In genomic region chr1:230308039-230308438, GRCh38 we compare ENCODE assay signal across 10 cellular contexts.
DNase-seq lines count a peak whose midpoint lies in the region; ATAC-seq and TF ChIP-seq lines count a peak whose summit lies in the region.
"Had no signal": no experiment of that assay in that cellular context is flagged by ENCODE, and none has a peak within 500 bp of the region (broad histone marks: within the 10 kb centered on the region; RNA-seq: fewer than 3 reads in every experiment).

No MANE protein-coding gene starts in this region.

- in situ Hi-C loops in gastrocnemius medialis (cut with MboI; ENCODE audit: low sequenced_read_pairs in 4 of 4), result loop anchor here in 2 of 4 donors (5.0 to 25.0 kb wide), 2 partner anchors 646 to 1046 kb away; partner anchors contain the start of gene RAB4A (in 1 of the 2)

- peaks cover 27% of the 10 kb centered on the region for H3K4me1 Mint-ChIP-seq in activated CD4-positive, alpha-beta memory T cell treated with anti-CD3 and anti-CD28 coated beads for 36 hours (ENCODE audit: low read depth)

- H3K27me3 ChIP-seq in gastrocnemius medialis, result no peaks in the 10 kb centered on the region

- POLR2A ChIA-PET in activated CD4-positive, alpha-beta memory T cell treated with anti-CD3 and anti-CD28 coated beads for 36 hours (lab: Charles Lee), result no interaction called here

- peak; percentile 32 for ATAC-seq in gastrocnemius medialis
- no peak for ATAC-seq in HG03135 (IDR thresholded peaks at IDR 0.05; ENCODE audit: unreplicated experiment)

- no peaks in the 10 kb centered on the region for H3K36me3 Mint-ChIP-seq in activated CD4-positive, alpha-beta memory T cell treated with anti-CD3 and anti-CD28 coated beads for 36 hours

- H3K9me3 Mint-ChIP-seq in activated CD4-positive, alpha-beta memory T cell treated with anti-CD3 and anti-CD28 coated beads for 36 hours, result no peaks in the 10 kb centered on the region

- H3K4me3 Mint-ChIP-seq in activated CD4-positive, alpha-beta memory T cell treated with anti-CD3 and anti-CD28 coated beads for 36 hours, result no peak overlapping the region

- H3K4me3 ChIP-seq in fibroblast of villous mesenchyme (ENCODE audit: low read depth, low read length) (no peak overlapping the region), gastrocnemius medialis (no peak overlapping the region)

- H3K4me1 ChIP-seq in gastrocnemius medialis, result peaks cover 10 to 23% of the 10 kb centered on the region in 2 donors

- no peak for TF ChIP-seq CTCF in fibroblast of villous mesenchyme (IDR thresholded peaks at IDR 0.05; ENCODE audit: insufficient read depth, low read depth, low read length)
- no peak for TF ChIP-seq CTCF in gastrocnemius medialis (IDR thresholded peaks at IDR 0.05 in 4 of 5, conservative IDR thresholded peaks at IDR 0.05 in 1 of 5)

- peak; percentile 50 for DNase-seq in HCEC 1CT
- DNase-seq in SHP77 treated with DMSO at 0.1 percent for 48 hours (lab: John Stamatoyannopoulos, UW), result peak; percentile 41
- peak; percentile 64 for DNase-seq in fibroblast of villous mesenchyme (ENCODE audit: low read depth)
- DNase-seq in gastrocnemius medialis, result peak; percentile 35 to 60
- no peak for DNase-seq in activated CD4-positive, alpha-beta T cell treated with anti-CD3 and anti-CD28 coated beads for 4 hours
- no peak for DNase-seq in activated CD4-positive, alpha-beta memory T cell treated with anti-CD3 and anti-CD28 coated beads for 36 hours
- no peak for DNase-seq in islet precursor cell
- DNase-seq: activated T-cell treated with anti-CD3 and anti-CD28 coated beads, Interleukin-2, amount 50 U/mL, for 1 hour; NCI-H2227 treated with DMSO at 0.1 percent for 48 hours had no signal

- intact Hi-C loops in gastrocnemius medialis (cut with DNase I; ENCODE audit: low total_unique reads), result loop anchor here (10.0 kb wide), 1 partner anchor 343 kb away; no protein-coding TSS in a partner anchor
- intact Hi-C loops in activated CD4-positive, alpha-beta memory T cell treated with anti-CD3 and anti-CD28 coated beads for 36 hours (cut with micrococcal nuclease), result loop anchor here (5.0 kb wide), 1 partner anchor 141 kb away; no protein-coding TSS in a partner anchor

- CTCF ChIA-PET in activated CD4-positive, alpha-beta memory T cell treated with anti-CD3 and anti-CD28 coated beads for 36 hours (lab: Charles Lee), result interaction anchor here (1.9 to 5.3 kb wide), 2 partner anchors 38 to 647 kb away, joined by 5 to 23 read pairs; no protein-coding TSS in a partner anchor

- H3K27me3 Mint-ChIP-seq in activated CD4-positive, alpha-beta memory T cell treated with anti-CD3 and anti-CD28 coated beads for 36 hours, result peaks cover 6% of the 10 kb centered on the region

- H3K27ac ChIP-seq in gastrocnemius medialis, result no peak overlapping the region

- TF ChIP-seq POLR2A in gastrocnemius medialis (IDR thresholded peaks at IDR 0.05), result no peak

- no peaks in the 10 kb centered on the region for H3K36me3 ChIP-seq in gastrocnemius medialis

- no peak overlapping the region for H3K27ac Mint-ChIP-seq in activated CD4-positive, alpha-beta memory T cell treated with anti-CD3 and anti-CD28 coated beads for 36 hours

- H3K9me3 ChIP-seq in gastrocnemius medialis, result no peaks in the 10 kb centered on the region

Comparison
In these comparisons a context has a peak if more than half of its experiments do, and no peak if none do; other contexts are left out.
1. DNase-seq: peak in HCEC 1CT (single experiment), SHP77 treated with DMSO at 0.1 percent for 48 hours (single experiment), fibroblast of villous mesenchyme (single experiment) and gastrocnemius medialis (2 of 2); none in activated CD4-positive, alpha-beta T cell treated with anti-CD3 and anti-CD28 coated beads for 4 hours (0 of 2), activated CD4-positive, alpha-beta memory T cell treated with anti-CD3 and anti-CD28 coated beads for 36 hours (single experiment) and islet precursor cell (single experiment).